Comparison of ENCODE assay signal across 1 cellular context in genomic region chr2:179191110-179191509, GRCh38.
A peak's percentile ranks its signal among the peaks of the same experiment; 100 is the strongest.
TF ChIP-seq lines count a peak whose summit lies in the region.

No MANE protein-coding gene starts in this region.

TF ChIP-seq in HepG2, 621 proteins besides CTCF, POLR2A, EP300 and RAD21 (continued from another document and continues in another):
- TF ChIP-seq YEATS2 (CRISPR knock-in tag; IDR thresholded peaks at IDR 0.05; ENCODE audit: borderline replicate concordance) (no peak), ZBTB4 (CRISPR knock-in tag; IDR thresholded peaks at IDR 0.05; ENCODE audit: borderline replicate concordance) (no peak), HHEX (CRISPR knock-in tag; IDR thresholded peaks at IDR 0.05) (no peak), ZNF687 (CRISPR knock-in tag; IDR thresholded peaks at IDR 0.05) (no peak), SP1 (IDR thresholded peaks at IDR 0.05) (no peak), SP1 (CRISPR knock-in tag; IDR thresholded peaks at IDR 0.05) (no peak), ZNF83 (CRISPR knock-in tag; IDR thresholded peaks at IDR 0.05; ENCODE audit: borderline replicate concordance) (no peak), YY1 (IDR thresholded peaks at IDR 0.05; ENCODE audit: insufficient read depth, insufficient replicate concordance, low read depth, low read length) (peak; percentile 34), HNRNPK (IDR thresholded peaks at IDR 0.05; ENCODE audit: low read depth, low read length, poor library complexity, severe bottlenecking) (no peak), ZMYM2 (CRISPR knock-in tag; IDR thresholded peaks at IDR 0.05) (peak; percentile 72; the same call in 1 of the 2 replicates), CEBPB (IDR thresholded peaks at IDR 0.05; ENCODE audit: borderline replicate concordance, low read depth, low read length) (peak; percentile 73; the same call in 1 of the 2 replicates), ZNF441 (CRISPR knock-in tag; IDR thresholded peaks at IDR 0.05; ENCODE audit: borderline replicate concordance) (no peak), SAP130 (CRISPR knock-in tag; IDR thresholded peaks at IDR 0.05; ENCODE audit: low read depth) (0 out of 2 replicates have a peak, but pooled peaks have one; percentile 27), ZBED4 (CRISPR knock-in tag; IDR thresholded peaks at IDR 0.05; ENCODE audit: borderline replicate concordance) (no peak), HOXA3 (CRISPR knock-in tag; IDR thresholded peaks at IDR 0.05) (peak; percentile 51; the same call in 1 of the 2 replicates), ZMYM3 (CRISPR knock-in tag; IDR thresholded peaks at IDR 0.05) (0 out of 2 replicates have a peak, but pooled peaks have one; percentile 26), REXO4 (CRISPR knock-in tag; IDR thresholded peaks at IDR 0.05; ENCODE audit: borderline replicate concordance) (no peak), GLI4 (CRISPR knock-in tag; IDR thresholded peaks at IDR 0.05; ENCODE audit: borderline replicate concordance) (no peak), MTF1 (CRISPR knock-in tag; IDR thresholded peaks at IDR 0.05) (no peak), HOMEZ (CRISPR knock-in tag; IDR thresholded peaks at IDR 0.05; ENCODE audit: low read depth) (peak; percentile 94), ZNF543 (CRISPR knock-in tag; IDR thresholded peaks at IDR 0.05) (no peak), POGZ (CRISPR knock-in tag; IDR thresholded peaks at IDR 0.05) (peak; percentile 89), MXD4 (CRISPR knock-in tag; IDR thresholded peaks at IDR 0.05) (no peak), ZNF768 (CRISPR knock-in tag; IDR thresholded peaks at IDR 0.05) (no peak), E2F1 (CRISPR knock-in tag; IDR thresholded peaks at IDR 0.05) (no peak), ZSCAN12 (CRISPR knock-in tag; IDR thresholded peaks at IDR 0.05) (no peak), REST (IDR thresholded peaks at IDR 0.05; ENCODE audit: borderline replicate concordance in 1 of 2, low read depth in 1 of 2, low read length in 2 of 2) (no peak), ZNF616 (CRISPR knock-in tag; IDR thresholded peaks at IDR 0.05; ENCODE audit: low read depth) (no peak), ARID2 (CRISPR knock-in tag; IDR thresholded peaks at IDR 0.05; ENCODE audit: borderline replicate concordance) (no peak), FUBP1 (CRISPR knock-in tag; IDR thresholded peaks at IDR 0.05; ENCODE audit: borderline replicate concordance) (no peak), EHMT2 (IDR thresholded peaks at IDR 0.05; ENCODE audit: borderline replicate concordance, low read depth, low read length) (no peak), SP140L (CRISPR knock-in tag; IDR thresholded peaks at IDR 0.05; ENCODE audit: borderline replicate concordance) (no peak), THAP7 (CRISPR knock-in tag; IDR thresholded peaks at IDR 0.05) (no peak), NCOA2 (CRISPR knock-in tag; IDR thresholded peaks at IDR 0.05) (peak; percentile 39; the same call in 1 of the 2 replicates), BRCA1 (CRISPR knock-in tag; IDR thresholded peaks at IDR 0.05) (no peak), IRX3 (CRISPR knock-in tag; IDR thresholded peaks at IDR 0.05; ENCODE audit: borderline replicate concordance, low read depth) (no peak), SRF (IDR thresholded peaks at IDR 0.05; ENCODE audit: low read depth, low read length) (no peak), ZNF30 (CRISPR knock-in tag; IDR thresholded peaks at IDR 0.05) (no peak), ZFP1 (CRISPR knock-in tag; IDR thresholded peaks at IDR 0.05) (0 out of 2 replicates have a peak, but pooled peaks have one; percentile 26)
